Comparison of ENCODE assay signal across 24 cellular contexts in genomic region chr3:1734494-1735122, GRCh38.
A peak's percentile ranks its signal among the peaks of the same experiment; 100 is the strongest.
DNase-seq lines count a peak whose midpoint lies in the region; ATAC-seq, FAIRE-seq and TF ChIP-seq lines count a peak whose summit lies in the region.
"Had no signal": no experiment of that assay in that cellular context is flagged by ENCODE, and none has a peak within 500 bp of the region (broad histone marks: within the 10 kb centered on the region; RNA-seq: fewer than 3 reads in every experiment).

No MANE protein-coding gene starts in this region.

- intact Hi-C loops in head of caudate nucleus (cut with DNase I) (no loop called here), tibial artery (cut with DNase I; ENCODE audit: low total_unique reads) (no loop called here)

- H3K27me3 ChIP-seq in SK-N-SH (ENCODE audit: insufficient read depth) (no peaks in the 10 kb centered on the region), bronchial epithelial cell (ENCODE audit: control insufficient read depth, insufficient read depth, low read length) (no peaks in the 10 kb centered on the region), tibial artery (no peaks in the 10 kb centered on the region)
- H3K27me3 ChIP-seq: BE2C had no signal

- H3K36me3 ChIP-seq in SK-N-SH (replicated peaks in 1 of 2; ENCODE audit: control insufficient read depth in 1 of 2, insufficient read depth in 2 of 2, low read length in 1 of 2) = no peaks in the 10 kb centered on the region
- H3K36me3 ChIP-seq in bronchial epithelial cell (ENCODE audit: control insufficient read depth, insufficient read depth, low read length) = no peaks in the 10 kb centered on the region
- H3K36me3 ChIP-seq in tibial artery = no peaks in the 10 kb centered on the region
- H3K36me3 ChIP-seq: BE2C had no signal

- no peaks in the 10 kb centered on the region; the same call in 1 of the 2 replicates for H3K9me3 ChIP-seq in SK-N-SH
- no peaks in the 10 kb centered on the region for H3K9me3 ChIP-seq in tibial artery
- H3K9me3 ChIP-seq: BE2C had no signal

- no peaks in the 10 kb centered on the region for H3K79me2 ChIP-seq in SK-N-SH (ENCODE audit: insufficient read depth)

- H3K4me1 ChIP-seq in SK-N-SH (ENCODE audit: control insufficient read depth in 1 of 2, insufficient read depth in 2 of 2, low read depth in 1 of 2, low read length in 1 of 2) = no peaks in the 10 kb centered on the region; a peak in 1 of 4 replicates
- no peaks in the 10 kb centered on the region for H3K4me1 ChIP-seq in tibial artery
- H3K4me1 ChIP-seq: BE2C had no signal

- TF ChIP-seq CTCF in SK-N-SH (IDR thresholded peaks at IDR 0.05) (no peak), bronchial epithelial cell (IDR thresholded peaks at IDR 0.05; ENCODE audit: insufficient read depth, low read length, severe bottlenecking) (no peak), tibial artery (IDR thresholded peaks at IDR 0.05) (no peak)

- POLR2A ChIA-PET in SK-N-SH (lab: Yijun Ruan, JAX) = no interaction called here

- H2AFZ ChIP-seq in SK-N-SH (ENCODE audit: low read depth) = no peak overlapping the region

- no peak for FAIRE-seq in bronchial epithelial cell (lab: Jason Lieb, UNC)
- FAIRE-seq: H54 had no signal

- no peak overlapping the region for H3K9ac ChIP-seq in SK-N-SH

- WGBS in SK-N-SH (ENCODE audit: low lambda C conversion rate) = 45% methylated on average over 3 of the region's 3 CpGs

- peak; percentile 7 for DNase-seq in SK-N-SH
- DNase-seq in bronchial epithelial cell (ENCODE audit: low read depth) = peak; percentile 86
- DNase-seq in head of caudate nucleus = peak in 31 of 42 donors; percentile 6 to 68 (median 33)
- DNase-seq in Ammon's horn (ENCODE audit: low spot score) = no peak
- no peak for DNase-seq in tibial artery
- DNase-seq in T-helper 2 cell = no peak
- DNase-seq: BE2C; CD8-positive, alpha-beta memory T cell; DMS153; DND-41; NCI-H1092; NCI-H1436; NCI-H187; NCI-H2081 treated with DMSO at 0.1 percent for 48 hours; NCI-H2171; NCI-H226; NCI-H510A; SIG-M5 had no signal

- H3F3A ChIP-seq in SK-N-SH (replicated peaks; ENCODE audit: insufficient read depth) = no peaks in the 10 kb centered on the region

- no peak for TF ChIP-seq RAD21 in SK-N-SH (IDR thresholded peaks at IDR 0.05; ENCODE audit: low read length)

- CTCF ChIA-PET in SK-N-SH (lab: Yijun Ruan, JAX) = interaction anchor here (0.5 kb wide), 1 partner anchor 1066 kb away, joined by 3 read pairs; no protein-coding TSS in a partner anchor

- ATAC-seq in SK-N-SH treated with all-trans-retinoic acid at 6 μM for 48 hours (no peak), HG03469 (IDR thresholded peaks at IDR 0.05; ENCODE audit: unreplicated experiment) (no peak)
- ATAC-seq: Panc1 had no signal

- H3K27ac ChIP-seq in SK-N-SH (ENCODE audit: low read depth in 2 of 2, low read length in 1 of 2) = no peak overlapping the region; a peak in 1 of 4 replicates
- no peak overlapping the region for H3K27ac ChIP-seq in tibial artery
- H3K27ac ChIP-seq: 22Rv1, HL-60 had no signal

- H3K4me3 ChIP-seq in SK-N-SH (ENCODE audit: low read depth in 2 of 2, low read length in 1 of 2) = no peak overlapping the region
- H3K4me3 ChIP-seq in bronchial epithelial cell (ENCODE audit: low read depth, low read length) = no peak overlapping the region
- no peak overlapping the region for H3K4me3 ChIP-seq in tibial artery

- H3K4me2 ChIP-seq in SK-N-SH = no peak overlapping the region

- no peaks in the 10 kb centered on the region for H4K20me1 ChIP-seq in SK-N-SH (ENCODE audit: insufficient read depth)

- no peaks in the 10 kb centered on the region for H3K9me2 ChIP-seq in SK-N-SH

- TF ChIP-seq EP300 in SK-N-SH (IDR thresholded peaks at IDR 0.05; ENCODE audit: borderline replicate concordance in 1 of 2, low read depth in 1 of 2, low read length in 1 of 2) = no peak

TF ChIP-seq in SK-N-SH, 30 proteins besides CTCF, POLR2A, EP300 and RAD21:
- TF ChIP-seq MXI1 (IDR thresholded peaks at IDR 0.05; ENCODE audit: low read depth, low read length) = no peak
- TF ChIP-seq MEF2A (IDR thresholded peaks at IDR 0.05; ENCODE audit: borderline replicate concordance, low read depth) = no peak
- TF ChIP-seq, protein P1, sequence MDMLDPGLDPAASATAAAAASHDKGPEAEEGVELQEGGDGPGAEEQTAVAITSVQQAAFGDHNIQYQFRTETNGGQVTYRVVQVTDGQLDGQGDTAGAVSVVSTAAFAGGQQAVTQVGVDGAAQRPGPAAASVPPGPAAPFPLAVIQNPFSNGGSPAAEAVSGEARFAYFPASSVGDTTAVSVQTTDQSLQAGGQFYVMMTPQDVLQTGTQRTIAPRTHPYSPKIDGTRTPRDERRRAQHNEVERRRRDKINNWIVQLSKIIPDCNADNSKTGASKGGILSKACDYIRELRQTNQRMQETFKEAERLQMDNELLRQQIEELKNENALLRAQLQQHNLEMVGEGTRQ (IDR thresholded peaks at IDR 0.05; ENCODE audit: borderline replicate concordance, low read depth, low read length) = no peak
- no peak for TF ChIP-seq JUND (IDR thresholded peaks at IDR 0.05)

TF ChIP-seq in SK-N-SH treated with all-trans-retinoic acid at 6 μM for 48 hours, 23 proteins besides CTCF, POLR2A, EP300 and RAD21 (continues in another document):
- TF ChIP-seq PATZ1 (CRISPR knock-in tag; IDR thresholded peaks at IDR 0.05; ENCODE audit: borderline replicate concordance) (no peak), CREB5 (CRISPR knock-in tag; IDR thresholded peaks at IDR 0.05; ENCODE audit: low read depth) (no peak), ISL1 (CRISPR knock-in tag; IDR thresholded peaks at IDR 0.05) (no peak), ZNF70 (CRISPR knock-in tag; IDR thresholded peaks at IDR 0.05) (no peak), CSRNP3 (CRISPR knock-in tag; IDR thresholded peaks at IDR 0.05) (no peak), ARNTL (CRISPR knock-in tag; IDR thresholded peaks at IDR 0.05; ENCODE audit: borderline replicate concordance, low read depth) (no peak), TSHZ2 (CRISPR knock-in tag; IDR thresholded peaks at IDR 0.05) (no peak), OSR1 (CRISPR knock-in tag; IDR thresholded peaks at IDR 0.05) (no peak), ZNF8 (CRISPR knock-in tag; IDR thresholded peaks at IDR 0.05) (no peak), GLIS3 (CRISPR knock-in tag; IDR thresholded peaks at IDR 0.05) (no peak)

Comparison
In these comparisons a context has a peak if more than half of its experiments do, and no peak if none do; other contexts are left out.
1. DNase-seq: peak in SK-N-SH (single experiment), bronchial epithelial cell (single experiment) and head of caudate nucleus (31 of 42); none in Ammon's horn (single experiment), tibial artery (0 of 2) and T-helper 2 cell (0 of 5).